20 cellular contexts compared by ENCODE assay signal in genomic region chr10:128816726-128817125, GRCh38.
"Had no signal": no experiment of that assay in that cellular context is flagged by ENCODE, and none has a peak within 500 bp of the region (broad histone marks: within the 10 kb centered on the region; RNA-seq: fewer than 3 reads in every experiment).

No MANE protein-coding gene starts in this region.

- H3K4me3 Mint-ChIP-seq: dendritic cell treated with granulocyte-macrophage colony-stimulating factor and Interleukin-4, amounts not matched to agents 40 ng/mL and 50 ng/mL, for 4 days; effector memory CD8-positive, alpha-beta T cell; endodermal cell had no signal

- H3K9me3 Mint-ChIP-seq: dendritic cell treated with granulocyte-macrophage colony-stimulating factor and Interleukin-4, amounts not matched to agents 40 ng/mL and 50 ng/mL, for 4 days; endodermal cell had no signal

- H3K27ac Mint-ChIP-seq: dendritic cell treated with granulocyte-macrophage colony-stimulating factor and Interleukin-4, amounts not matched to agents 40 ng/mL and 50 ng/mL, for 4 days; effector memory CD8-positive, alpha-beta T cell; endodermal cell had no signal

- DNase-seq: colonic mucosa; cortex of kidney; dermis blood vessel endothelial cell; dorsolateral prefrontal cortex; effector CD4-positive, alpha-beta T cell; effector CD8-positive, alpha-beta T cell; effector memory CD4-positive, alpha-beta T cell; effector memory CD8-positive, alpha-beta T cell; endodermal cell; erythroblast; esophagus squamous epithelium; foreskin fibroblast; foreskin keratinocyte; foreskin melanocyte; gastrocnemius medialis; glutamatergic neuron; head of caudate nucleus had no signal

- ATAC-seq: effector memory CD8-positive, alpha-beta T cell; esophagus mucosa; foreskin keratinocyte; gastrocnemius medialis; gastroesophageal sphincter had no signal

- H3K27me3 Mint-ChIP-seq: dendritic cell treated with granulocyte-macrophage colony-stimulating factor and Interleukin-4, amounts not matched to agents 40 ng/mL and 50 ng/mL, for 4 days had no signal
